In the genomic region with DNA sequence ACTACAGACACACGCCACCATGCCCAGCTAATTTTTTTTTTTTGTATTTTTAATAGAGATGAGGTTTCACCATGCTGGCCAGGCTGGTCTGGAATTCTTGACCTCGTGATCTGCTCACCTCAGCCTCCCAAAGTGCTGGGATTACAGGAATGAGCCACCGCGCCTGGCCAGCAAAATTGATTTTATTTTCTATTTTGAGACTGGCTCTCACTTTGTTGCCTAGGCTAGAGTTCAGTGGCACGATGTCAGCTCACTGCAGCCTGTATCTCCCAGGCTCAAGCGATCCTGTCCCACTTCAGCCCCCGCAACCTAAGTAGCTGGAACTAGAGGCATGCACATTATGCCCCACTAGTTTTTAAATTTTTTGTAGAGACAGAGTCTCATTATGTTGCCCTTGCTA, we compare ENCODE assay signal across 1 cellular context. TPM values are rescaled to one million over a fixed set of nuclear protein-coding genes. Genes with fewer than 3 reads are reported as not detected.
"Had no signal": no experiment of that assay in that cellular context is flagged by ENCODE, and none has a peak within 500 bp of the region (broad histone marks: within the 10 kb centered on the region; RNA-seq: fewer than 3 reads in every experiment).

No MANE protein-coding gene starts in this region.

RNA-seq across cellular contexts. Expression of gene DOK3, which starts 24.8 kb away (rescaled TPM):
- total RNA-seq: RPMI7951 had no signal
